19 cellular contexts compared by ENCODE assay signal in the genomic region with DNA sequence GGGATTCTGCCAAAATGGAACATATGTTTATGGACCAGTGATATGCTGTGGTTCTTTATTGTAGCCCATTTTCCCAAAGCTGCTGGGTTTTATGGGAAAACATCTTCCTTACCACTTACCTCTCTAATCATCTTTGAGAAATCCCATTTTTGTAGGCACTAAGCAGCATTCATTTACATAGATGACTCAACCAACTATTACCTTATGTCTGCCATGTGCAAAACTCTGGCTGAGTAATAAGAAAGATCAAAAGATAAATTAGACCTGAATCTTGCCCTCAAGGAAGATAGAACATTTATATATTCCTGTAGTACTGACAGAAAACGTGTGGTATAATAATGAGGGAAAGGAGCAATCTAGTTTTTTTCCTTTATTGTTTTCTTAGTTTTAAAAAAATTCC. TPM values are rescaled to one million over a fixed set of nuclear protein-coding genes. Genes with fewer than 3 reads are reported as not detected.
DNase-seq lines count a peak whose midpoint lies in the region; ATAC-seq and TF ChIP-seq lines count a peak whose summit lies in the region.
"Had no signal": no experiment of that assay in that cellular context is flagged by ENCODE, and none has a peak within 500 bp of the region (broad histone marks: within the 10 kb centered on the region; RNA-seq: fewer than 3 reads in every experiment).

No MANE protein-coding gene starts in this region.

- H3K36me3 ChIP-seq in PC-3 (ENCODE audit: low read depth, low read length) (no peaks in the 10 kb centered on the region), mammary epithelial cell (ENCODE audit: insufficient read depth, low read length) (no peaks in the 10 kb centered on the region), trophoblast cell (ENCODE audit: control insufficient read depth in 1 of 2, insufficient read depth in 2 of 2, low read length in 2 of 2) (no peaks in the 10 kb centered on the region)
- H3K36me3 ChIP-seq: MG63, SJSA1 had no signal

- H3K27ac ChIP-seq in PC-3 (ENCODE audit: low read length): no peak overlapping the region
- no peak overlapping the region for H3K27ac ChIP-seq in mammary epithelial cell (ENCODE audit: insufficient read depth, low read depth, low read length)
- H3K27ac ChIP-seq in trophoblast cell (ENCODE audit: low read depth, low read length): no peak overlapping the region
- H3K27ac ChIP-seq: SJSA1 had no signal

- POLR2A ChIA-PET in PC-3 (lab: Charles Lee; ENCODE audit: unreplicated experiment) (no interaction called here), WTC11 (lab: Charles Lee) (no interaction called here)

- TF ChIP-seq CTCF in PC-3 (conservative IDR thresholded peaks at IDR 0.05; ENCODE audit: low read depth, low read length) (no peak), mammary epithelial cell (conservative IDR thresholded peaks at IDR 0.05 in 1 of 2, IDR thresholded peaks at IDR 0.05 in 1 of 2; ENCODE audit: extremely low read depth in 1 of 2, insufficient read depth in 1 of 2, low read depth in 1 of 2, low read length in 2 of 2) (no peak), WTC11 (IDR thresholded peaks at IDR 0.05) (no peak)

- in situ Hi-C loops in mammary epithelial cell (cut with MboI; ENCODE audit: low sequenced_read_pairs in 2 of 2): no loop called here

- BruUV-seq in PC-3 (replicated peaks; lab: Mats Ljungman, UMichigan) (no TSS peak), mammary epithelial cell (replicated peaks; lab: Mats Ljungman, UMichigan) (no TSS peak)

- H4K12ac ChIP-seq in trophoblast cell (ENCODE audit: low read depth, low read length): no peak overlapping the region

- H3K27ac Mint-ChIP-seq in activated naive CD4-positive, alpha-beta T cell treated with anti-CD3 and anti-CD28 coated beads, Interleukin-2, amount 50 U/mL, for 72 hours: no peak overlapping the region
- no peak overlapping the region for H3K27ac Mint-ChIP-seq in activated naive CD4-positive, alpha-beta T cell treated with anti-CD3 and anti-CD28 coated beads, Interleukin-2, amount 10 ng/mL, durations not matched to agents 7 days and 5 days
- no peak overlapping the region for H3K27ac Mint-ChIP-seq in WTC11

- H3K9me3 ChIP-seq in PC-3 (ENCODE audit: low read length): no peaks in the 10 kb centered on the region
- H3K9me3 ChIP-seq in mammary epithelial cell (replicated peaks; ENCODE audit: insufficient read depth, low read length): no peaks in the 10 kb centered on the region
- H3K9me3 ChIP-seq in trophoblast cell (ENCODE audit: insufficient read depth, low read depth, low read length): no peaks in the 10 kb centered on the region
- H3K9me3 ChIP-seq: Caco-2, MG63, SJSA1 had no signal

- no peaks in the 10 kb centered on the region for H3F3A ChIP-seq in PC-3 (ENCODE audit: low read length, unreplicated experiment)

- H3K4ac ChIP-seq in trophoblast cell (ENCODE audit: low read depth, low read length): no peak overlapping the region

- H2BK5ac ChIP-seq in trophoblast cell (ENCODE audit: low read depth, low read length, poor library complexity): no peak overlapping the region

- H3K4me2 ChIP-seq in PC-3 (ENCODE audit: low read length) (no peak overlapping the region), mammary epithelial cell (ENCODE audit: insufficient read depth, low read depth, low read length) (no peak overlapping the region), trophoblast cell (ENCODE audit: low read length) (no peak overlapping the region)

- CTCF ChIA-PET in activated naive CD4-positive, alpha-beta T cell treated with anti-CD3 and anti-CD28 coated beads, Interleukin-2, amount 10 ng/mL, durations not matched to agents 7 days and 5 days (lab: Charles Lee): no interaction called here
- CTCF ChIA-PET in PC-3 (lab: Charles Lee) (no interaction called here), mammary epithelial cell (lab: Charles Lee; ENCODE audit: low non-redundant PET) (no interaction called here), WTC11 (lab: Charles Lee) (no interaction called here)

- no peak overlapping the region for H3K18ac ChIP-seq in trophoblast cell (ENCODE audit: low read length)

- no peak overlapping the region for H3K4me3 Mint-ChIP-seq in activated naive CD4-positive, alpha-beta T cell treated with anti-CD3 and anti-CD28 coated beads, Interleukin-2, amount 10 ng/mL, durations not matched to agents 7 days and 5 days
- no peak overlapping the region for H3K4me3 Mint-ChIP-seq in WTC11

- no peaks in the 10 kb centered on the region for H3K9me3 Mint-ChIP-seq in activated naive CD4-positive, alpha-beta T cell treated with anti-CD3 and anti-CD28 coated beads, Interleukin-2, amount 50 U/mL, for 72 hours
- H3K9me3 Mint-ChIP-seq in activated naive CD4-positive, alpha-beta T cell treated with anti-CD3 and anti-CD28 coated beads, Interleukin-2, amount 10 ng/mL, durations not matched to agents 7 days and 5 days: no peaks in the 10 kb centered on the region
- H3K9me3 Mint-ChIP-seq in WTC11: no peaks in the 10 kb centered on the region

- H3K27me3 Mint-ChIP-seq in activated naive CD4-positive, alpha-beta T cell treated with anti-CD3 and anti-CD28 coated beads, Interleukin-2, amount 10 ng/mL, durations not matched to agents 7 days and 5 days: peaks cover 5% of the 10 kb centered on the region
- peaks cover 9% of the 10 kb centered on the region for H3K27me3 Mint-ChIP-seq in WTC11 (ENCODE audit: low read depth)

- 5% methylated on average over 1 of the region's 1 CpG for WGBS in mammary epithelial cell (ENCODE audit: low coverage, missing lambda C conversion rate)
- no CpG with 5 or more reads among the region's 1 CpG for WGBS in trophoblast cell (ENCODE audit: extremely low coverage, insufficient coverage, insufficient read length)

- no peak overlapping the region for H3K14ac ChIP-seq in trophoblast cell (ENCODE audit: low read length)

- no peak overlapping the region for H4K91ac ChIP-seq in trophoblast cell (ENCODE audit: low read depth, low read length)

- H3K4me1 ChIP-seq in PC-3 (ENCODE audit: insufficient read depth, low read length) (no peaks in the 10 kb centered on the region), mammary epithelial cell (ENCODE audit: insufficient read depth, low read length) (no peaks in the 10 kb centered on the region), trophoblast cell (ENCODE audit: control insufficient read depth in 1 of 2, insufficient read depth in 2 of 2, low read length in 2 of 2) (no peaks in the 10 kb centered on the region)
- H3K4me1 ChIP-seq: SJSA1 had no signal

- no peak overlapping the region for H3K9ac ChIP-seq in PC-3 (ENCODE audit: low read length)
- H3K9ac ChIP-seq in mammary epithelial cell (ENCODE audit: insufficient read depth, low read length): no peak overlapping the region
- no peak overlapping the region for H3K9ac ChIP-seq in trophoblast cell (ENCODE audit: low read length)

- H3K27me3 ChIP-seq in PC-3 (ENCODE audit: low read length) (0 out of 2 replicates have a peak, but pooled peaks cover 6% of the 10 kb centered on the region), mammary epithelial cell (ENCODE audit: insufficient read depth, low read length) (no peaks in the 10 kb centered on the region), trophoblast cell (ENCODE audit: insufficient read depth, low read length) (no peaks in the 10 kb centered on the region)
- H3K27me3 ChIP-seq: MG63 had no signal

- peaks cover 2% of the 10 kb centered on the region for H3K4me1 Mint-ChIP-seq in activated naive CD4-positive, alpha-beta T cell treated with anti-CD3 and anti-CD28 coated beads, Interleukin-2, amount 10 ng/mL, durations not matched to agents 7 days and 5 days
- H3K4me1 Mint-ChIP-seq in WTC11: no peaks in the 10 kb centered on the region

- peak; percentile 26 for ATAC-seq in activated naive CD4-positive, alpha-beta T cell treated with anti-CD3 and anti-CD28 coated beads, Interleukin-2, amount 50 U/mL, for 72 hours
- peak; percentile 61 for ATAC-seq in PC-3
- ATAC-seq in GM19395 (IDR thresholded peaks at IDR 0.05; ENCODE audit: unreplicated experiment): no peak
- no peak for ATAC-seq in GM18870 (IDR thresholded peaks at IDR 0.05; ENCODE audit: unreplicated experiment)
- no peak for ATAC-seq in WTC11

- H4K8ac ChIP-seq in trophoblast cell (ENCODE audit: low read depth, low read length): no peak overlapping the region

- peaks cover 0 to 16% of the 10 kb centered on the region in 2 donors for H3K36me3 Mint-ChIP-seq in activated naive CD4-positive, alpha-beta T cell treated with anti-CD3 and anti-CD28 coated beads, Interleukin-2, amount 50 U/mL, for 72 hours
- peaks cover 1% of the 10 kb centered on the region for H3K36me3 Mint-ChIP-seq in activated naive CD4-positive, alpha-beta T cell treated with anti-CD3 and anti-CD28 coated beads, Interleukin-2, amount 10 ng/mL, durations not matched to agents 7 days and 5 days
- no peaks in the 10 kb centered on the region for H3K36me3 Mint-ChIP-seq in WTC11

- H2BK12ac ChIP-seq in trophoblast cell (ENCODE audit: low read length): no peak overlapping the region

- H2AFZ ChIP-seq in PC-3 (ENCODE audit: low read length): no peak overlapping the region
- no peak overlapping the region for H2AFZ ChIP-seq in mammary epithelial cell (ENCODE audit: low read depth, low read length)
- no peak overlapping the region for H2AFZ ChIP-seq in trophoblast cell (ENCODE audit: insufficient read depth, low read length, poor library complexity)

- H2BK120ac ChIP-seq in trophoblast cell (ENCODE audit: insufficient read depth, low read length, poor library complexity): no peak overlapping the region

- no peaks in the 10 kb centered on the region for H3K9me2 ChIP-seq in PC-3 (replicated peaks; ENCODE audit: low read length)

- intact Hi-C loops in PC-3 (cut with micrococcal nuclease): no loop called here
- intact Hi-C loops in mammary epithelial cell (cut with micrococcal nuclease): no loop called here

- H3K79me1 ChIP-seq in trophoblast cell (ENCODE audit: low read length): no peaks in the 10 kb centered on the region

- no peak overlapping the region for H3K4me3 ChIP-seq in PC-3 (ENCODE audit: low read length)
- no peak overlapping the region for H3K4me3 ChIP-seq in mammary epithelial cell (replicated peaks in 1 of 3; ENCODE audit: insufficient read depth in 1 of 3, low read depth in 2 of 3, low read length in 3 of 3)
- H3K4me3 ChIP-seq in trophoblast cell (ENCODE audit: low read depth, low read length): no peak overlapping the region
- H3K4me3 ChIP-seq: MG63, SJSA1 had no signal

- H3K23ac ChIP-seq in trophoblast cell (ENCODE audit: low read length): no peak overlapping the region

- no peak for DNase-seq in activated naive CD4-positive, alpha-beta T cell treated with anti-CD3 and anti-CD28 coated beads, Interleukin-2, amount 50 U/mL, for 72 hours (ENCODE audit: low spot score in 2 of 2)
- DNase-seq in activated naive CD4-positive, alpha-beta T cell treated with anti-CD3 and anti-CD28 coated beads, Interleukin-2, amount 10 ng/mL, durations not matched to agents 7 days and 5 days: no peak
- DNase-seq in PC-3: peak; percentile 32
- peak; percentile 63 for DNase-seq in mammary epithelial cell
- peak; percentile 2 to 60 for DNase-seq in trophoblast cell
- no peak for DNase-seq in WTC11 (ENCODE audit: low spot score)
- DNase-seq: AML-193, Caco-2, GF-D8, KG1, MG63, NCI-H1105, NCI-H187, NCI-H446 treated with DMSO at 0.1 percent for 48 hours, RPMI8226 had no signal

- no peak overlapping the region for H2AK5ac ChIP-seq in trophoblast cell (ENCODE audit: low read length)

- dilution Hi-C loops in mammary epithelial cell (cut with HindIII; ENCODE audit: low sequenced_read_pairs): no loop called here

- no peaks in the 10 kb centered on the region for H4K20me1 ChIP-seq in PC-3 (ENCODE audit: low read length)
- H4K20me1 ChIP-seq in mammary epithelial cell (ENCODE audit: insufficient read depth, low read length): no peaks in the 10 kb centered on the region

- H3K79me2 ChIP-seq in PC-3 (ENCODE audit: low read length) (no peaks in the 10 kb centered on the region), mammary epithelial cell (ENCODE audit: insufficient read depth, low read length) (no peaks in the 10 kb centered on the region), trophoblast cell (ENCODE audit: control insufficient read depth, insufficient read depth, low read length, poor library complexity) (no peaks in the 10 kb centered on the region)

RNA-seq across cellular contexts. Expression of a gene that starts 24.3 kb away (rescaled TPM):
- 10 to 100 TPM; 36.8 to 48.9 TPM for total RNA-seq in activated naive CD4-positive, alpha-beta T cell treated with anti-CD3 and anti-CD28 coated beads, Interleukin-2, amount 50 U/mL, for 72 hours
- total RNA-seq in PC-3 (2014; rRNA removed) (10.6 and 10.7 TPM in 2 replicates), mammary epithelial cell (10 to 100 TPM; 26.9 to 37.8 TPM), WTC11 (2021) (26.1 to 29.8 TPM (median 26.3 TPM) in 3 replicates)
- 17.9 TPM for polyA plus RNA-seq in mammary epithelial cell
- polyA minus RNA-seq in mammary epithelial cell: 22.7 TPM
- 28.5 and 30.0 TPM in 2 replicates for polyA plus RNA-seq in trophoblast cell (2013)

RNA-seq across cellular contexts. Expression of a gene that starts 34.8 kb away (rescaled TPM):
- not detected for total RNA-seq in activated naive CD4-positive, alpha-beta T cell treated with anti-CD3 and anti-CD28 coated beads, Interleukin-2, amount 50 U/mL, for 72 hours
- total RNA-seq in PC-3 (2014; rRNA removed) (not detected in 2 replicates), mammary epithelial cell (not detected), WTC11 (2021) (0.28 to 0.44 TPM (median 0.30 TPM) in 3 replicates)
- polyA plus RNA-seq in mammary epithelial cell: not detected
- not detected for polyA minus RNA-seq in mammary epithelial cell
- polyA plus RNA-seq in trophoblast cell (2013): not detected in 2 replicates
- total RNA-seq: H4, SJSA1 had no signal

Comparison
In these comparisons a context has a peak if more than half of its experiments do, and no peak if none do; other contexts are left out.
1. ATAC-seq: peak in activated naive CD4-positive, alpha-beta T cell treated with anti-CD3 and anti-CD28 coated beads, Interleukin-2, amount 50 U/mL, for 72 hours (2 of 2) and PC-3 (single experiment); none in GM19395 (single experiment), GM18870 (single experiment) and WTC11 (single experiment).
2. DNase-seq: peak in PC-3 (single experiment), mammary epithelial cell (single experiment) and trophoblast cell (2 of 2); none in activated naive CD4-positive, alpha-beta T cell treated with anti-CD3 and anti-CD28 coated beads, Interleukin-2, amount 50 U/mL, for 72 hours (0 of 2), activated naive CD4-positive, alpha-beta T cell treated with anti-CD3 and anti-CD28 coated beads, Interleukin-2, amount 10 ng/mL, durations not matched to agents 7 days and 5 days (single experiment) and WTC11 (single experiment).